29 cellular contexts compared by ENCODE assay signal in genomic region chr6:9101920-9102319, GRCh38.
"Had no signal": no experiment of that assay in that cellular context is flagged by ENCODE, and none has a peak within 500 bp of the region (broad histone marks: within the 10 kb centered on the region; RNA-seq: fewer than 3 reads in every experiment).

No MANE protein-coding gene starts in this region.

- H3K27me3 Mint-ChIP-seq: stimulated activated memory B cell treated with anti-CD40 and anti-IgM and Interleukin-4, amounts not matched to agents 10 μg/mL and 1 μg/mL and 100 μg/mL, for 72 hours; stimulated activated naive CD8-positive, alpha-beta T cell treated with anti-CD3 and anti-CD28 coated beads, Interleukin-15, Interleukin-2, amounts not matched to agents 100 ng/mL and 50 ng/mL, for 24 hours had no signal

- H3K27ac Mint-ChIP-seq: immature natural killer cell; natural killer cell; stimulated activated memory B cell treated with anti-CD40 and anti-IgM and Interleukin-4, amounts not matched to agents 10 μg/mL and 1 μg/mL and 100 μg/mL, for 72 hours; stimulated activated naive CD8-positive, alpha-beta T cell treated with anti-CD3 and anti-CD28 coated beads, Interleukin-15, Interleukin-2, amounts not matched to agents 100 ng/mL and 50 ng/mL, for 24 hours had no signal

- H3K4me3 Mint-ChIP-seq: immature natural killer cell; natural killer cell; stimulated activated memory B cell treated with anti-CD40 and anti-IgM and Interleukin-4, amounts not matched to agents 10 μg/mL and 1 μg/mL and 100 μg/mL, for 72 hours; stimulated activated naive CD8-positive, alpha-beta T cell treated with anti-CD3 and anti-CD28 coated beads, Interleukin-15, Interleukin-2, amounts not matched to agents 100 ng/mL and 50 ng/mL, for 24 hours had no signal

- DNase-seq: dermis blood vessel endothelial cell; effector memory CD4-positive, alpha-beta T cell; foreskin keratinocyte; glutamatergic neuron; heart right ventricle; hippocampal formation; immature natural killer cell; islet precursor cell; kidney glomerular epithelial cell; left colon; left ventricle myocardium superior; lower lobe of right lung; natural killer cell; occipital lobe; ovary; posterior cingulate gyrus; psoas muscle; right cardiac atrium; spleen; stimulated activated CD4-positive, alpha-beta T cell treated with anti-CD3 and anti-CD28 coated beads, Interleukin-4, amount 100 ng/mL, for 4 hours; transverse colon; upper lobe of right lung; uterus had no signal

- H3K27ac ChIP-seq: coronary artery, esophagus muscularis mucosa, foreskin keratinocyte, heart right ventricle, lower lobe of right lung, ovary, psoas muscle, spleen, suprapubic skin, transverse colon, upper lobe of right lung, uterus had no signal

- H3K36me3 Mint-ChIP-seq: immature natural killer cell; natural killer cell; stimulated activated memory B cell treated with anti-CD40 and anti-IgM and Interleukin-4, amounts not matched to agents 10 μg/mL and 1 μg/mL and 100 μg/mL, for 72 hours had no signal

- H3K9me3 ChIP-seq: esophagus muscularis mucosa, lower lobe of right lung, ovary, psoas muscle, suprapubic skin, transverse colon, upper lobe of right lung, uterus had no signal

- ATAC-seq: foreskin keratinocyte; heart right ventricle; left colon; left ventricle myocardium superior; lower lobe of right lung; natural killer cell; psoas muscle; right cardiac atrium; stimulated activated memory B cell treated with anti-CD40 and anti-IgM and Interleukin-4, amounts not matched to agents 10 μg/mL and 1 μg/mL and 100 μg/mL, for 72 hours; upper lobe of right lung had no signal

- H3K36me3 ChIP-seq: esophagus muscularis mucosa, heart right ventricle, lower lobe of right lung, ovary, spleen, suprapubic skin, transverse colon, upper lobe of right lung, uterus had no signal

- H3K4me1 ChIP-seq: esophagus muscularis mucosa, foreskin keratinocyte, heart right ventricle, lower lobe of right lung, psoas muscle, spleen, transverse colon, upper lobe of right lung, uterus had no signal

- H3K9me3 Mint-ChIP-seq: stimulated activated naive CD8-positive, alpha-beta T cell treated with anti-CD3 and anti-CD28 coated beads, Interleukin-15, Interleukin-2, amounts not matched to agents 100 ng/mL and 50 ng/mL, for 24 hours had no signal

- H3K4me1 Mint-ChIP-seq: immature natural killer cell; natural killer cell; stimulated activated memory B cell treated with anti-CD40 and anti-IgM and Interleukin-4, amounts not matched to agents 10 μg/mL and 1 μg/mL and 100 μg/mL, for 72 hours had no signal

- H3K4me3 ChIP-seq: coronary artery, esophagus muscularis mucosa, heart right ventricle, lower lobe of right lung, ovary, psoas muscle, skin epidermis, spleen, suprapubic skin, transverse colon, upper lobe of right lung, uterus had no signal

- H3K27me3 ChIP-seq: esophagus muscularis mucosa, foreskin keratinocyte, heart right ventricle, ovary, spleen, suprapubic skin, transverse colon, upper lobe of right lung, uterus had no signal
